8 cellular contexts compared by ENCODE assay signal in the genomic region with DNA sequence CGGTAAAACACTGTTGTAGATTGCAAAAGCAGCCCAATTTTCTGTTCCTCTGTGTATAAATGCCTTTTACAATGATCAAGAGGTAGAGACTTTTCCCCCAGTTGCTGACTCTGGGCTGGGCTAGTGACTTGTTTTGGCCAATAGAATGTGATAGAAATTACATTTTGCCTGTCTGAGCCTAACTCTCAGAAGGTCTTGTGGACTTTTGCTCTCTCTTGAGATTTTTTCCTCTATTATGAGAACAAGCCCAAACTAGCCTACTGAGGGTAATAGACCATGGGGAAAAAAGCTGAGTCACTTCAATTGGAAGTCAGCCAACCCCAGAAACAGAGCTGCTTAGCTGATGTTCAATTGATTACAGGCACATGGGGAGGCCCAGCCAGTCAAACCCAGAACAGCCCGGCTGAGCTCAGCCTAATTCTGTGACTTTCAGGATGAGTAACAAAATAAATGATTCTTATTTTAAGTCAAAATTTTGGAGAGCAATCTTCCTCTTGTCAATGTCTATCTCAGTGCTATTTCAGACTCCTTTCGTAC.
DNase-seq lines count a peak whose midpoint lies in the region; ATAC-seq, FAIRE-seq and TF ChIP-seq lines count a peak whose summit lies in the region.

No MANE protein-coding gene starts in this region.

- no peak overlapping the region for H3K27ac Mint-ChIP-seq in stimulated activated naive CD8-positive, alpha-beta T cell treated with anti-CD3 and anti-CD28 coated beads, Interleukin-15, amount 100 ng/mL, for 72 hours
- no peak overlapping the region for H3K27ac Mint-ChIP-seq in activated naive CD4-positive, alpha-beta T cell treated with anti-CD3 and anti-CD28 coated beads, Interleukin-2, amount 10 ng/mL, durations not matched to agents 7 days and 5 days

- H3K36me3 Mint-ChIP-seq in activated naive CD4-positive, alpha-beta T cell treated with anti-CD3 and anti-CD28 coated beads, Interleukin-2, amount 10 ng/mL, durations not matched to agents 7 days and 5 days: no peaks in the 10 kb centered on the region

- no peak overlapping the region for H3K4me3 Mint-ChIP-seq in stimulated activated naive CD8-positive, alpha-beta T cell treated with anti-CD3 and anti-CD28 coated beads, Interleukin-15, amount 100 ng/mL, for 72 hours
- H3K4me3 Mint-ChIP-seq in activated naive CD4-positive, alpha-beta T cell treated with anti-CD3 and anti-CD28 coated beads, Interleukin-2, amount 10 ng/mL, durations not matched to agents 7 days and 5 days: no peak overlapping the region

- H3K4me1 Mint-ChIP-seq in stimulated activated naive CD8-positive, alpha-beta T cell treated with anti-CD3 and anti-CD28 coated beads, Interleukin-15, amount 100 ng/mL, for 72 hours: peaks cover 5% of the 10 kb centered on the region
- peaks cover 3% of the 10 kb centered on the region for H3K4me1 Mint-ChIP-seq in activated naive CD4-positive, alpha-beta T cell treated with anti-CD3 and anti-CD28 coated beads, Interleukin-2, amount 10 ng/mL, durations not matched to agents 7 days and 5 days

- H3K9me3 Mint-ChIP-seq in stimulated activated naive CD8-positive, alpha-beta T cell treated with anti-CD3 and anti-CD28 coated beads, Interleukin-15, amount 100 ng/mL, for 72 hours: peaks cover 18 to 23% of the 10 kb centered on the region in 2 donors
- peaks cover 4% of the 10 kb centered on the region for H3K9me3 Mint-ChIP-seq in activated naive CD4-positive, alpha-beta T cell treated with anti-CD3 and anti-CD28 coated beads, Interleukin-2, amount 10 ng/mL, durations not matched to agents 7 days and 5 days

- H3K27me3 Mint-ChIP-seq in stimulated activated naive CD8-positive, alpha-beta T cell treated with anti-CD3 and anti-CD28 coated beads, Interleukin-15, amount 100 ng/mL, for 72 hours: no peaks in the 10 kb centered on the region
- H3K27me3 Mint-ChIP-seq in activated naive CD4-positive, alpha-beta T cell treated with anti-CD3 and anti-CD28 coated beads, Interleukin-2, amount 10 ng/mL, durations not matched to agents 7 days and 5 days: no peaks in the 10 kb centered on the region

- ATAC-seq in HG03103 (IDR thresholded peaks at IDR 0.05; ENCODE audit: low read depth, unreplicated experiment): peak; percentile 96
- ATAC-seq in stimulated activated naive CD8-positive, alpha-beta T cell treated with anti-CD3 and anti-CD28 coated beads, Interleukin-15, amount 100 ng/mL, for 72 hours: peak; percentile 95

- CTCF ChIA-PET in activated naive CD4-positive, alpha-beta T cell treated with anti-CD3 and anti-CD28 coated beads, Interleukin-2, amount 10 ng/mL, durations not matched to agents 7 days and 5 days (lab: Charles Lee): no interaction called here

- FAIRE-seq in islet of Langerhans (lab: Jason Lieb, UNC): peak; percentile 95

- peak; percentile 43 for TF ChIP-seq POLR2A in GM19193 (IDR thresholded peaks at IDR 0.05; ENCODE audit: extremely low read depth, insufficient read depth, insufficient read length)

- DNase-seq in DMS53 (lab: John Stamatoyannopoulos, UW) (peak; percentile 98), NCI-H2107 treated with DMSO at 0.1 percent for 48 hours (lab: John Stamatoyannopoulos, UW; ENCODE audit: unreplicated experiment) (peak; percentile 94), amniotic stem cell (lab: John Stamatoyannopoulos, UW) (peak; percentile 41)
- peak; percentile 16 to 63 for DNase-seq in stimulated activated naive CD8-positive, alpha-beta T cell treated with anti-CD3 and anti-CD28 coated beads, Interleukin-15, amount 100 ng/mL, for 72 hours
- DNase-seq in activated naive CD4-positive, alpha-beta T cell treated with anti-CD3 and anti-CD28 coated beads, Interleukin-2, amount 10 ng/mL, durations not matched to agents 7 days and 5 days: no peak
